ENCODE assay signal across 25 cellular contexts in the genomic region with DNA sequence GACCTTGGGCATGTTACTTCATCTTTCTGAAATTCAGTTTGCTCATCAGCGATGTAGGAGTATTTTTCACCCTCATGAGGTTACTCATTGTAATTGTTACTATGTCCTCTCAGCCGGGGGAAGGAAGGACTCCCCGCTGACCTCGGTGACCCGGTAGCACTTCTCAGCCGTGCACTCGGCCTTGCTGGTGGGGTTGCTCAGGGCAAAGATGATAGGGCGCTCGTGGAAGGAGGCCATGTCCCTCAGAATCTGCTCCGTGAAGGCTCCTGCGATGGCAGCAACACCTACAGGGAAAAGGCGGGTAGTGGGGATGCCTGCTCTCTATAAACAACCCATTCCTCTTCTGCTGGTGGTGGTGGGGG.
"Had no signal": no experiment of that assay in that cellular context is flagged by ENCODE, and none has a peak within 500 bp of the region (broad histone marks: within the 10 kb centered on the region; RNA-seq: fewer than 3 reads in every experiment).

No MANE protein-coding gene starts in this region.

- H3K27ac ChIP-seq: Peyer's patch, RWPE1, SJCRH30 had no signal

- H3K4me3 ChIP-seq: MG63, Peyer's patch, SJCRH30 had no signal

- H3K27me3 Mint-ChIP-seq: activated CD4-positive, alpha-beta T cell treated with anti-CD3 and anti-CD28 coated beads, Interleukin-2, amount 10 ng/mL, durations not matched to agents 7 days and 5 days; brain; central memory CD8-positive, alpha-beta T cell; T-helper 17 cell had no signal

- H3K27me3 ChIP-seq: MG63, Peyer's patch, SJCRH30 had no signal

- H3K36me3 Mint-ChIP-seq: brain, WTC11 had no signal

- H3K9me3 Mint-ChIP-seq: activated CD4-positive, alpha-beta T cell treated with anti-CD3 and anti-CD28 coated beads, Interleukin-2, amount 10 ng/mL, durations not matched to agents 7 days and 5 days; brain; central memory CD8-positive, alpha-beta T cell; WTC11 had no signal

- H3K4me1 ChIP-seq: Peyer's patch, SJCRH30 had no signal

- FAIRE-seq: astrocyte had no signal

- H3K4me2 ChIP-seq: SK-N-SH had no signal

- ATAC-seq: T-helper 17 cell, WTC11 had no signal

- H3K9ac ChIP-seq: SK-N-SH had no signal

- H3K4me3 Mint-ChIP-seq: activated CD4-positive, alpha-beta T cell treated with anti-CD3 and anti-CD28 coated beads, Interleukin-2, amount 10 ng/mL, durations not matched to agents 7 days and 5 days; brain; central memory CD8-positive, alpha-beta T cell; T-helper 17 cell; WTC11 had no signal

- DNase-seq: activated CD4-positive, alpha-beta T cell treated with anti-CD3 and anti-CD28 coated beads, Interleukin-2, amount 10 ng/mL, durations not matched to agents 7 days and 5 days; activated CD4-positive, CD25-positive, alpha-beta regulatory T cell treated with anti-CD3 and anti-CD28 coated beads, Interleukin-2, amount 50 U/mL, for 72 hours; activated naive CD4-positive, alpha-beta T cell treated with anti-CD3 and anti-CD28 coated beads, Interleukin-2, amount 50 U/mL, for 16 hours; activated T-cell treated with anti-CD3 and anti-CD28 coated beads for 4 hours; activated T-cell treated with anti-CD3 and anti-CD28 coated beads, Interleukin-2, amount 50 U/mL, for 48 hours; amygdala; KG1; MG63; MV-4-11; NCI-H1105; NCI-H1436; NCI-H1694 treated with DMSO at 0.1 percent for 48 hours; NCI-H2029 treated with DMSO at 0.1 percent for 48 hours; NCI-H510A treated with DMSO at 0.1 percent for 48 hours; Peyer's patch; Right ventricle myocardium superior; SJCRH30; SK-N-SH; T-helper 17 cell; T-helper 9 cell had no signal

- H3K27ac Mint-ChIP-seq: activated CD4-positive, alpha-beta T cell treated with anti-CD3 and anti-CD28 coated beads, Interleukin-2, amount 10 ng/mL, durations not matched to agents 7 days and 5 days; brain; T-helper 17 cell; WTC11 had no signal

- H3K4me1 Mint-ChIP-seq: brain; central memory CD8-positive, alpha-beta T cell; T-helper 17 cell; WTC11 had no signal

- H3K9me3 ChIP-seq: MG63, Peyer's patch, SJCRH30, SK-N-SH had no signal

- H3K36me3 ChIP-seq: MG63, Peyer's patch, SJCRH30 had no signal
